Comparison of ENCODE assay signal across 24 cellular contexts in genomic region chr19:1388637-1389026, GRCh38.
"Had no signal": no experiment of that assay in that cellular context is flagged by ENCODE, and none has a peak within 500 bp of the region (broad histone marks: within the 10 kb centered on the region; RNA-seq: fewer than 3 reads in every experiment).

No MANE protein-coding gene starts in this region.

- H3K27me3 Mint-ChIP-seq: activated CD4-positive, alpha-beta memory T cell treated with anti-CD3 and anti-CD28 coated beads, Interleukin-2, amount 10 ng/mL, durations not matched to agents 7 days and 5 days; activated CD4-positive, alpha-beta T cell treated with anti-CD3 and anti-CD28 coated beads, Interleukin-2, amount 10 ng/mL, durations not matched to agents 7 days and 5 days; activated naive CD8-positive, alpha-beta T cell; activated T-helper 17 cell treated with anti-CD3 and anti-CD28 coated beads, Interleukin-2, amount 50 U/mL, for 72 hours; natural killer cell treated with Interleukin-12 subunit alpha and Interleukin-12 subunit beta and Interleukin-15 and Interleukin-18, amount 100 ng/mL, for 72 hours had no signal

- H3K27me3 ChIP-seq: body of pancreas, heart left ventricle, left lung, spleen, upper lobe of right lung had no signal

- H3K27ac Mint-ChIP-seq: activated CD4-positive, alpha-beta memory T cell treated with anti-CD3 and anti-CD28 coated beads, Interleukin-2, amount 10 ng/mL, durations not matched to agents 7 days and 5 days; activated CD4-positive, alpha-beta T cell treated with anti-CD3 and anti-CD28 coated beads, Interleukin-2, amount 10 ng/mL, durations not matched to agents 7 days and 5 days; activated naive CD8-positive, alpha-beta T cell; activated T-helper 17 cell treated with anti-CD3 and anti-CD28 coated beads, Interleukin-2, amount 50 U/mL, for 72 hours; natural killer cell treated with Interleukin-12 subunit alpha and Interleukin-12 subunit beta and Interleukin-15 and Interleukin-18, amount 100 ng/mL, for 72 hours; T-helper 17 cell had no signal

- H3K27ac ChIP-seq: body of pancreas, coronary artery, left lung, parathyroid adenoma, spleen, upper lobe of right lung had no signal

- DNase-seq: activated CD4-positive, alpha-beta memory T cell treated with anti-CD3 and anti-CD28 coated beads, Interleukin-2, amount 10 ng/mL, durations not matched to agents 7 days and 5 days; activated CD4-positive, alpha-beta T cell treated with anti-CD3 and anti-CD28 coated beads for 1 hour; activated CD4-positive, alpha-beta T cell treated with anti-CD3 and anti-CD28 coated beads, Interleukin-2, amount 10 ng/mL, durations not matched to agents 7 days and 5 days; activated CD8-positive, alpha-beta memory T cell treated with anti-CD3 and anti-CD28 coated beads, Interleukin-2, amount 50 U/mL, for 48 hours; activated T-cell treated with anti-CD3 and anti-CD28 coated beads, Interleukin-2, amount 50 U/mL, for 4 hours; foreskin fibroblast; kidney glomerular epithelial cell; left lung; mucosa of descending colon; spleen; stimulated activated CD4-positive, alpha-beta T cell treated with anti-CD3 and anti-CD28 coated beads, Interleukin-2, amount 100 ng/mL, for 48 hours; stimulated activated naive CD4-positive, alpha-beta T cell treated with Interleukin-2 at 50 U/mL for 16 hours; T-helper 17 cell; T1000; upper lobe of right lung had no signal

- H3K4me3 Mint-ChIP-seq: activated CD4-positive, alpha-beta memory T cell treated with anti-CD3 and anti-CD28 coated beads, Interleukin-2, amount 10 ng/mL, durations not matched to agents 7 days and 5 days; activated CD4-positive, alpha-beta T cell treated with anti-CD3 and anti-CD28 coated beads, Interleukin-2, amount 10 ng/mL, durations not matched to agents 7 days and 5 days; activated naive CD8-positive, alpha-beta T cell; activated T-cell treated with anti-CD3 and anti-CD28 coated beads, Interleukin-2, amount 50 U/mL, for 4 hours; activated T-helper 17 cell treated with anti-CD3 and anti-CD28 coated beads, Interleukin-2, amount 50 U/mL, for 72 hours; natural killer cell treated with Interleukin-12 subunit alpha and Interleukin-12 subunit beta and Interleukin-15 and Interleukin-18, amount 100 ng/mL, for 72 hours; T-helper 17 cell had no signal

- H3K9me3 Mint-ChIP-seq: activated CD4-positive, alpha-beta memory T cell treated with anti-CD3 and anti-CD28 coated beads, Interleukin-2, amount 10 ng/mL, durations not matched to agents 7 days and 5 days; activated CD4-positive, alpha-beta T cell treated with anti-CD3 and anti-CD28 coated beads, Interleukin-2, amount 10 ng/mL, durations not matched to agents 7 days and 5 days; activated T-cell treated with anti-CD3 and anti-CD28 coated beads, Interleukin-2, amount 50 U/mL, for 4 hours; activated T-helper 17 cell treated with anti-CD3 and anti-CD28 coated beads, Interleukin-2, amount 50 U/mL, for 72 hours; natural killer cell treated with Interleukin-12 subunit alpha and Interleukin-12 subunit beta and Interleukin-15 and Interleukin-18, amount 100 ng/mL, for 72 hours had no signal

- ATAC-seq: activated T-cell treated with anti-CD3 and anti-CD28 coated beads, Interleukin-2, amount 50 U/mL, for 4 hours; activated T-helper 17 cell treated with anti-CD3 and anti-CD28 coated beads, Interleukin-2, amount 50 U/mL, for 72 hours; body of pancreas; esophagus mucosa; left lung; mucosa of descending colon; natural killer cell treated with Interleukin-12 subunit alpha and Interleukin-12 subunit beta and Interleukin-15 and Interleukin-18, amount 100 ng/mL, for 72 hours; SK-N-SH treated with all-trans-retinoic acid at 6 μM for 48 hours; T-helper 17 cell; upper lobe of right lung had no signal

- H3K36me3 Mint-ChIP-seq: natural killer cell treated with Interleukin-12 subunit alpha and Interleukin-12 subunit beta and Interleukin-15 and Interleukin-18, amount 100 ng/mL, for 72 hours had no signal

- H2AFZ ChIP-seq: parathyroid adenoma had no signal

- H3K9ac ChIP-seq: parathyroid adenoma had no signal

- H3K4me3 ChIP-seq: body of pancreas, coronary artery, heart left ventricle, left lung, mucosa of descending colon, spleen, upper lobe of right lung had no signal

- H3K9me3 ChIP-seq: body of pancreas, heart left ventricle, left lung, mucosa of descending colon, spleen, upper lobe of right lung had no signal
